Comparison of ENCODE assay signal across 9 cellular contexts in genomic region chr18:58438984-58439311, GRCh38.
A peak's percentile ranks its signal among the peaks of the same experiment; 100 is the strongest.
DNase-seq lines count a peak whose midpoint lies in the region; ATAC-seq and TF ChIP-seq lines count a peak whose summit lies in the region.
"Had no signal": no experiment of that assay in that cellular context is flagged by ENCODE, and none has a peak within 500 bp of the region (broad histone marks: within the 10 kb centered on the region; RNA-seq: fewer than 3 reads in every experiment).

No MANE protein-coding gene starts in this region.

- no peaks in the 10 kb centered on the region for H3K36me3 ChIP-seq in heart left ventricle
- H3K36me3 ChIP-seq in mucosa of descending colon (ENCODE audit: low read depth), result no peaks in the 10 kb centered on the region
- H3K36me3 ChIP-seq in upper lobe of left lung, result no peaks in the 10 kb centered on the region

- H3K27ac ChIP-seq in heart left ventricle, result peak overlapping the region in 3 of 12 donors; percentile 8 to 11 (median 9)
- peak overlapping the region in 3 of 4 donors; percentile 23 to 61 (median 24) for H3K27ac ChIP-seq in upper lobe of left lung

- DNase-seq in heart left ventricle, result no peak
- DNase-seq in Right ventricle myocardium superior, result no peak
- DNase-seq in activated naive CD8-positive, alpha-beta T cell treated with anti-CD3 and anti-CD28 coated beads for 36 hours, result no peak
- no peak for DNase-seq in mucosa of descending colon
- no peak for DNase-seq in upper lobe of left lung
- DNase-seq in WTC11 (ENCODE audit: low spot score), result no peak

- no peak for TF ChIP-seq EP300 in upper lobe of left lung (IDR thresholded peaks at IDR 0.05)

- ATAC-seq in heart left ventricle (no peak), Right ventricle myocardium superior (ENCODE audit: poor library complexity) (no peak), mucosa of descending colon (peak; percentile 37), upper lobe of left lung (ENCODE audit: low FRiP score in 2 of 2) (peak in 1 of 2 donors; percentile 25), WTC11 (no peak), HG02885 (IDR thresholded peaks at IDR 0.05; ENCODE audit: poor library complexity, unreplicated experiment) (no peak), HG03045 (IDR thresholded peaks at IDR 0.05; ENCODE audit: unreplicated experiment) (no peak)

- WGBS in heart left ventricle, 4 donors, result 48 to 63% (median 59%) methylated on average over 3 of the region's 3 CpGs
- 33 to 38% methylated on average over 3 of the region's 3 CpGs for WGBS in upper lobe of left lung, 2 donors

- H3K4me1 Mint-ChIP-seq in activated naive CD8-positive, alpha-beta T cell treated with anti-CD3 and anti-CD28 coated beads for 36 hours, result peaks cover 10% of the 10 kb centered on the region
- peaks cover 13% of the 10 kb centered on the region for H3K4me1 Mint-ChIP-seq in WTC11

- POLR2A ChIA-PET in WTC11 (lab: Charles Lee), result no interaction called here

- peak overlapping the region in 9 of 12 donors; percentile 26 to 55 (median 34) for H3K4me3 ChIP-seq in heart left ventricle
- no peak overlapping the region for H3K4me3 ChIP-seq in mucosa of descending colon
- H3K4me3 ChIP-seq in upper lobe of left lung, result peak overlapping the region; percentile 13 to 43 (median 30)

- no peaks in the 10 kb centered on the region for H3K27me3 Mint-ChIP-seq in activated naive CD8-positive, alpha-beta T cell treated with anti-CD3 and anti-CD28 coated beads for 36 hours
- no peaks in the 10 kb centered on the region; the same call in 1 of the 2 replicates for H3K27me3 Mint-ChIP-seq in WTC11 (ENCODE audit: low read depth)

- H3K9me3 ChIP-seq in heart left ventricle (no peaks in the 10 kb centered on the region), mucosa of descending colon (no peaks in the 10 kb centered on the region), upper lobe of left lung (no peaks in the 10 kb centered on the region)
- H3K9me3 ChIP-seq: Caco-2 had no signal

- H3K27me3 ChIP-seq in heart left ventricle (no peaks in the 10 kb centered on the region), upper lobe of left lung (no peaks in the 10 kb centered on the region)

- H3K27ac Mint-ChIP-seq in activated naive CD8-positive, alpha-beta T cell treated with anti-CD3 and anti-CD28 coated beads for 36 hours, result peak overlapping the region; percentile 38
- no peak overlapping the region for H3K27ac Mint-ChIP-seq in WTC11

- CTCF ChIA-PET in WTC11 (lab: Charles Lee), result no interaction called here

- TF ChIP-seq POLR2A in heart left ventricle (IDR thresholded peaks at IDR 0.05) (no peak), upper lobe of left lung (IDR thresholded peaks at IDR 0.05) (no peak)

- H3K36me3 Mint-ChIP-seq in activated naive CD8-positive, alpha-beta T cell treated with anti-CD3 and anti-CD28 coated beads for 36 hours, result no peaks in the 10 kb centered on the region
- H3K36me3 Mint-ChIP-seq in WTC11, result no peaks in the 10 kb centered on the region

- intact Hi-C loops in heart left ventricle (cut with DNase I), result no loop called here
- intact Hi-C loops in Right ventricle myocardium superior (cut with DNase I), result no loop called here
- intact Hi-C loops in mucosa of descending colon (cut with DNase I, micrococcal nuclease), result no loop called here

- no peak for TF ChIP-seq CTCF in heart left ventricle (IDR thresholded peaks at IDR 0.05)
- TF ChIP-seq CTCF in mucosa of descending colon (IDR thresholded peaks at IDR 0.05), result no peak
- TF ChIP-seq CTCF in upper lobe of left lung (IDR thresholded peaks at IDR 0.05), result no peak
- no peak for TF ChIP-seq CTCF in WTC11 (IDR thresholded peaks at IDR 0.05)

- peak overlapping the region; percentile 49 for H3K4me3 Mint-ChIP-seq in activated naive CD8-positive, alpha-beta T cell treated with anti-CD3 and anti-CD28 coated beads for 36 hours
- H3K4me3 Mint-ChIP-seq in WTC11, result no peak overlapping the region

- H3K4me1 ChIP-seq in heart left ventricle, result peaks cover 0 to 13% (median 0%) of the 10 kb centered on the region in 12 donors
- no peaks in the 10 kb centered on the region for H3K4me1 ChIP-seq in mucosa of descending colon (ENCODE audit: low read depth)
- H3K4me1 ChIP-seq in upper lobe of left lung, result peaks cover 0 to 14% (median 6%) of the 10 kb centered on the region in 4 donors

- no peaks in the 10 kb centered on the region for H3K9me3 Mint-ChIP-seq in activated naive CD8-positive, alpha-beta T cell treated with anti-CD3 and anti-CD28 coated beads for 36 hours
- H3K9me3 Mint-ChIP-seq in WTC11, result peaks cover 7% of the 10 kb centered on the region

TF ChIP-seq in WTC11, 78 proteins besides CTCF, POLR2A, EP300 and RAD21:
- TF ChIP-seq MYBL2 (CRISPR knock-in tag; IDR thresholded peaks at IDR 0.05) (no peak), ZNF416 (CRISPR knock-in tag; IDR thresholded peaks at IDR 0.05) (no peak), ATF2 (CRISPR knock-in tag; IDR thresholded peaks at IDR 0.05; ENCODE audit: borderline replicate concordance, low read depth) (no peak), ZNF512 (CRISPR knock-in tag; IDR thresholded peaks at IDR 0.05; ENCODE audit: borderline replicate concordance) (no peak), FOXK1 (CRISPR knock-in tag; IDR thresholded peaks at IDR 0.05) (no peak), HMGA2 (CRISPR knock-in tag; IDR thresholded peaks at IDR 0.05) (no peak), NFE2L1 (CRISPR knock-in tag; IDR thresholded peaks at IDR 0.05) (no peak)
